8 cellular contexts compared by ENCODE assay signal in genomic region chr6:108117427-108118358, GRCh38. TPM values are rescaled to one million over a fixed set of nuclear protein-coding genes. Genes with fewer than 3 reads are reported as not detected.
DNase-seq lines count a peak whose midpoint lies in the region; ATAC-seq, FAIRE-seq and TF ChIP-seq lines count a peak whose summit lies in the region.
"Had no signal": no experiment of that assay in that cellular context is flagged by ENCODE, and none has a peak within 500 bp of the region (broad histone marks: within the 10 kb centered on the region; RNA-seq: fewer than 3 reads in every experiment).

No MANE protein-coding gene starts in this region.

- H3K36me3 Mint-ChIP-seq in IgD-negative memory B cell: no peaks in the 10 kb centered on the region
- H3K36me3 Mint-ChIP-seq in activated T-helper 17 cell treated with anti-CD3 and anti-CD28 coated beads, Interleukin-2, amount 50 U/mL, for 72 hours (ENCODE audit: low read depth): peaks cover 18% of the 10 kb centered on the region

- peak; percentile 48 for ATAC-seq in activated T-helper 17 cell treated with anti-CD3 and anti-CD28 coated beads, Interleukin-2, amount 50 U/mL, for 72 hours (replicated peaks)
- ATAC-seq in heart right ventricle (peak; percentile 47 to 70 (median 56)), HG03108 (IDR thresholded peaks at IDR 0.05; ENCODE audit: unreplicated experiment) (no peak)

- no peaks in the 10 kb centered on the region for H3K9me3 Mint-ChIP-seq in IgD-negative memory B cell
- no peaks in the 10 kb centered on the region for H3K9me3 Mint-ChIP-seq in activated T-helper 17 cell treated with anti-CD3 and anti-CD28 coated beads, Interleukin-2, amount 50 U/mL, for 72 hours

- 1% methylated on average over 51 to 72 of the region's 72 CpGs for WGBS in heart right ventricle, 2 donors
- WGBS in prostate gland: 2% methylated on average over 67 of the region's 72 CpGs

- H3K27me3 ChIP-seq in heart right ventricle (peaks cover 28 to 99% (median 92%) of the 10 kb centered on the region in 7 donors), prostate gland (replicated peaks; ENCODE audit: insufficient read depth) (peaks cover 21% of the 10 kb centered on the region)

- H3K27ac ChIP-seq in heart right ventricle (no peak overlapping the region), prostate gland (no peak overlapping the region)

- H3K27ac Mint-ChIP-seq in IgD-negative memory B cell: peak overlapping the region in 2 of 3 donors; percentile 8 to 88
- peak overlapping the region; percentile 2 for H3K27ac Mint-ChIP-seq in activated T-helper 17 cell treated with anti-CD3 and anti-CD28 coated beads, Interleukin-2, amount 50 U/mL, for 72 hours

- H3K27me3 Mint-ChIP-seq in IgD-negative memory B cell: peaks cover 78% of the 10 kb centered on the region
- H3K27me3 Mint-ChIP-seq in activated T-helper 17 cell treated with anti-CD3 and anti-CD28 coated beads, Interleukin-2, amount 50 U/mL, for 72 hours: peaks cover 81% of the 10 kb centered on the region

- peaks cover 14 to 57% (median 51%) of the 10 kb centered on the region in 9 donors for H3K4me1 ChIP-seq in heart right ventricle
- H3K4me1 ChIP-seq in prostate gland (replicated peaks): peaks cover 2% of the 10 kb centered on the region

- in situ Hi-C loops in GM13976 (cut with MboI; ENCODE audit: low sequenced_read_pairs, unreplicated experiment): loop anchor here (25.0 kb wide), 1 partner anchor 370 kb away; no protein-coding TSS in a partner anchor

- H3K36me3 ChIP-seq in heart right ventricle: no peaks in the 10 kb centered on the region
- no peaks in the 10 kb centered on the region for H3K36me3 ChIP-seq in prostate gland

- TF ChIP-seq CTCF in GM13976 (IDR thresholded peaks at IDR 0.05; ENCODE audit: borderline replicate concordance, control extremely low read depth, extremely low read depth, insufficient read depth, missing control alignments) (no peak), heart right ventricle (IDR thresholded peaks at IDR 0.05) (no peak), prostate gland (IDR thresholded peaks at IDR 0.05) (no peak)

- TF ChIP-seq POLR2A in prostate gland (IDR thresholded peaks at IDR 0.05): no peak

- peaks cover 26 to 45% (median 38%) of the 10 kb centered on the region in 3 donors for H3K4me1 Mint-ChIP-seq in IgD-negative memory B cell
- peaks cover 31% of the 10 kb centered on the region for H3K4me1 Mint-ChIP-seq in activated T-helper 17 cell treated with anti-CD3 and anti-CD28 coated beads, Interleukin-2, amount 50 U/mL, for 72 hours

- DNase-seq in GM13976 (ENCODE audit: low spot score): peak; percentile 78
- peak in 1 of 2 donors; percentile 33 for DNase-seq in heart right ventricle
- DNase-seq in prostate gland (ENCODE audit: low spot score): no peak
- no peak for DNase-seq in frontal cortex (ENCODE audit: low spot score in 2 of 2)

- FAIRE-seq in frontal cortex (lab: Jason Lieb, UNC): no peak

- H3K9me3 ChIP-seq in heart right ventricle (no peaks in the 10 kb centered on the region), prostate gland (no peaks in the 10 kb centered on the region)

- H3K4me3 ChIP-seq in heart right ventricle (peak overlapping the region; percentile 43 to 95 (median 68)), prostate gland (peak overlapping the region; percentile 35 to 40)

- intact Hi-C loops in heart right ventricle (cut with DNase I): loop anchor here in 5 of 10 donors (10.0 kb wide), 2 partner anchors 377 to 407 kb away; no protein-coding TSS in a partner anchor
- intact Hi-C loops in prostate gland (cut with DNase I): loop anchor here (10.0 kb wide), 1 partner anchor 377 kb away; no protein-coding TSS in a partner anchor

- peak overlapping the region; percentile 82 to 94 (median 87) for H3K4me3 Mint-ChIP-seq in IgD-negative memory B cell
- peak overlapping the region; percentile 77 for H3K4me3 Mint-ChIP-seq in activated T-helper 17 cell treated with anti-CD3 and anti-CD28 coated beads, Interleukin-2, amount 50 U/mL, for 72 hours

RNA-seq across cellular contexts. Expression of gene OSTM1, which starts 43.2 kb away (rescaled TPM):
- polyA plus RNA-seq in IgD-negative memory B cell (29.9 TPM), heart right ventricle (10 to 100 TPM; 17.3 to 19.5 TPM)
- 10 to 100 TPM; 10.1 to 19.3 TPM for total RNA-seq in activated T-helper 17 cell treated with anti-CD3 and anti-CD28 coated beads, Interleukin-2, amount 50 U/mL, for 72 hours
- total RNA-seq in heart right ventricle (10 to 100 TPM; 34.5 to 57.9 (median 42.3) TPM), prostate gland (10 to 100 TPM; 44.6 to 73.1 TPM), frontal cortex (50.1 TPM)

RNA-seq across cellular contexts. Expression of gene NR2E1, which starts 48.1 kb away (rescaled TPM):
- polyA plus RNA-seq in IgD-negative memory B cell (not detected), heart right ventricle (not detected)
- total RNA-seq in activated T-helper 17 cell treated with anti-CD3 and anti-CD28 coated beads, Interleukin-2, amount 50 U/mL, for 72 hours: not detected
- total RNA-seq in heart right ventricle (not detected), prostate gland (under 1 TPM in 1 of 2 donors, not detected in 1; 0.91 TPM), frontal cortex (6.1 TPM)
- total RNA-seq: activated CD8-positive, alpha-beta memory T cell treated with anti-CD3 and anti-CD28 coated beads for 36 hours had no signal
